ENCODE assay signal across 8 cellular contexts in genomic region chr14:100067971-100068959, GRCh38. TPM values are rescaled to one million over a fixed set of nuclear protein-coding genes. Genes with fewer than 3 reads are reported as not detected.
DNase-seq lines count a peak whose midpoint lies in the region; ATAC-seq and TF ChIP-seq lines count a peak whose summit lies in the region.

No MANE protein-coding gene starts in this region.

- no peak for TF ChIP-seq CTCF in GM20000 (IDR thresholded peaks at IDR 0.05; ENCODE audit: extremely low read depth, missing control alignments)
- no peak for TF ChIP-seq CTCF in coronary artery (IDR thresholded peaks at IDR 0.05)

- peak overlapping the region; percentile 94 to 98 (median 98) for H3K27ac Mint-ChIP-seq in naive B cell
- H3K27ac Mint-ChIP-seq in stimulated activated naive CD8-positive, alpha-beta T cell treated with anti-CD3 and anti-CD28 coated beads, Interleukin-15, amount 100 ng/mL, for 72 hours, result peak overlapping the region; percentile 96 to 97

- DNase-seq in GM20000 (ENCODE audit: low spot score) (peak; percentile 36), naive B cell (peak; percentile 72), coronary artery (ENCODE audit: low spot score) (no peak), NCI-H345 (lab: John Stamatoyannopoulos, UW) (no peak)
- DNase-seq in activated CD4-positive, CD25-positive, alpha-beta regulatory T cell (lab: John Stamatoyannopoulos, UW), result peak in 3 of 4 experiments; percentile 49 to 66 (median 60)
- peak; percentile 96 for DNase-seq in central memory CD4-positive, alpha-beta T cell
- DNase-seq in stimulated activated naive CD8-positive, alpha-beta T cell treated with anti-CD3 and anti-CD28 coated beads, Interleukin-15, amount 100 ng/mL, for 72 hours, result peak; percentile 76 to 91

- no peaks in the 10 kb centered on the region for H3K27me3 Mint-ChIP-seq in naive B cell
- no peaks in the 10 kb centered on the region for H3K27me3 Mint-ChIP-seq in stimulated activated naive CD8-positive, alpha-beta T cell treated with anti-CD3 and anti-CD28 coated beads, Interleukin-15, amount 100 ng/mL, for 72 hours

- peak overlapping the region in 1 of 2 donors; percentile 24 for H3K27ac ChIP-seq in coronary artery

- H3K4me3 ChIP-seq in coronary artery, result no peak overlapping the region

- H3K36me3 Mint-ChIP-seq in naive B cell, result peaks cover 4 to 6% of the 10 kb centered on the region in 2 donors

- no peaks in the 10 kb centered on the region for H3K9me3 Mint-ChIP-seq in naive B cell
- no peaks in the 10 kb centered on the region for H3K9me3 Mint-ChIP-seq in stimulated activated naive CD8-positive, alpha-beta T cell treated with anti-CD3 and anti-CD28 coated beads, Interleukin-15, amount 100 ng/mL, for 72 hours

- H3K4me1 Mint-ChIP-seq in naive B cell, result peaks cover 74 to 87% (median 81%) of the 10 kb centered on the region in 3 donors
- peaks cover 61% of the 10 kb centered on the region for H3K4me1 Mint-ChIP-seq in stimulated activated naive CD8-positive, alpha-beta T cell treated with anti-CD3 and anti-CD28 coated beads, Interleukin-15, amount 100 ng/mL, for 72 hours

- peak overlapping the region; percentile 80 to 100 (median 99) for H3K4me3 Mint-ChIP-seq in naive B cell
- peak overlapping the region; percentile 88 to 90 for H3K4me3 Mint-ChIP-seq in stimulated activated naive CD8-positive, alpha-beta T cell treated with anti-CD3 and anti-CD28 coated beads, Interleukin-15, amount 100 ng/mL, for 72 hours

- ATAC-seq in HG03571 (IDR thresholded peaks at IDR 0.05; ENCODE audit: unreplicated experiment) (peak; percentile 28), naive B cell (ENCODE audit: low read depth in 2 of 2) (peak; percentile 43 to 47)
- peak; percentile 69 for ATAC-seq in stimulated activated naive CD8-positive, alpha-beta T cell treated with anti-CD3 and anti-CD28 coated beads, Interleukin-15, amount 100 ng/mL, for 72 hours

RNA-seq across cellular contexts. Expression of gene EVL, which starts 3.0 kb away (rescaled TPM):
- 100 to 1,000 TPM in 2 of 6 donors, 10 to 100 TPM in 4; 76.5 to 135 (median 89.8) TPM for polyA plus RNA-seq in naive B cell (ENCODE audit: low read depth in 6 of 6)

Comparison
In these comparisons a context has a peak if more than half of its experiments do, and no peak if none do; other contexts are left out.
1. DNase-seq: peak in GM20000 (single experiment), activated CD4-positive, CD25-positive, alpha-beta regulatory T cell (3 of 4), central memory CD4-positive, alpha-beta T cell (single experiment), naive B cell (single experiment) and stimulated activated naive CD8-positive, alpha-beta T cell treated with anti-CD3 and anti-CD28 coated beads, Interleukin-15, amount 100 ng/mL, for 72 hours (2 of 2); none in coronary artery (single experiment) and NCI-H345 (single experiment).
2. Peak in every context shown above with its lines, with median percentiles within 50 percentile points of each other: ATAC-seq.